In the genomic region with DNA sequence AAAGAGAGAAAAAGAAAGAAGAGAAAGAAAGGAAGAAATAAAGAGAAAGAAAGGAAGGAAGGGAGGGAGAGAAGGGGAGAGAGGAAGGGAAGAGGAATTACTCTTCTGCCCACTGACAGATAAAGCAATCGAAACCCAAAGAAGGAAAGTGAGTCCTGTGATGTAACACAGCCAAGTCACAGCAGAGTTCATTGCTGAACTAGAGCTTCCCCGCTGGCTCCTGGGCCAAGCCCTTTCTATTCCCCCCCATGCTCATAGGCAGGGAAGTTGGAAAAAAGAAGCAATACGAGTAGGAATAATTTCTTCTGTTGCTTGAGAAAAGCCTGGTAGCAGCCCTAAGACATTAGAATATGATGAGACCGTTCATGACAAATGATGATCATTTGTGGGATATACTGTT, we compare ENCODE assay signal across 17 cellular contexts.
DNase-seq lines count a peak whose midpoint lies in the region; ATAC-seq and TF ChIP-seq lines count a peak whose summit lies in the region.
"Had no signal": no experiment of that assay in that cellular context is flagged by ENCODE, and none has a peak within 500 bp of the region (broad histone marks: within the 10 kb centered on the region; RNA-seq: fewer than 3 reads in every experiment).

No MANE protein-coding gene starts in this region.

- H3K27ac ChIP-seq in CD4-positive, alpha-beta T cell (ENCODE audit: low read depth, low read length) = no peak overlapping the region
- H3K27ac ChIP-seq in skin epidermis (peak overlapping the region in 12 of 21 experiments; percentile 2 to 79 (median 35)), caudate nucleus (ENCODE audit: low read depth, low read length) (no peak overlapping the region)
- H3K27ac ChIP-seq: Peyer's patch had no signal

- intact Hi-C loops in CD4-positive, alpha-beta T cell (cut with DNase I, micrococcal nuclease) = loop anchor here (10.0 kb wide), 2 partner anchors 57 to 113 kb away; partner anchors contain the start of gene KLF13 (in 1 of the 2)

- H3K4me3 ChIP-seq in skin epidermis = no peak overlapping the region
- H3K4me3 ChIP-seq: HAP-1, lung, Peyer's patch had no signal

- CTCF ChIA-PET in CD4-positive, alpha-beta T cell (lab: Charles Lee) = interaction anchor here (0.5 kb wide), 1 partner anchor 9 kb away, joined by 3 read pairs; no protein-coding TSS in a partner anchor

- POLR2A ChIA-PET in CD4-positive, alpha-beta T cell (lab: Charles Lee) = interaction anchor here (1.8 kb wide), 1 partner anchor 114 kb away, joined by 7 read pairs; the partner anchor contains the start of gene KLF13

- no peaks in the 10 kb centered on the region for H3K27me3 ChIP-seq in CD4-positive, alpha-beta T cell (ENCODE audit: control insufficient read depth, insufficient read depth, low read length)
- H3K27me3 ChIP-seq: Peyer's patch had no signal

- H3K4me1 Mint-ChIP-seq in CD4-positive, alpha-beta T cell (ENCODE audit: low read depth) = peaks cover 36% of the 10 kb centered on the region
- H3K4me1 Mint-ChIP-seq in effector memory CD8-positive, alpha-beta T cell (ENCODE audit: low read depth in 2 of 2) = peaks cover 11 to 18% of the 10 kb centered on the region in 2 donors
- H3K4me1 Mint-ChIP-seq in HFFc6 (ENCODE audit: low read depth) = no peaks in the 10 kb centered on the region

- H3K9me3 ChIP-seq in CD4-positive, alpha-beta T cell (ENCODE audit: control insufficient read depth, low read length) = no peaks in the 10 kb centered on the region
- H3K9me3 ChIP-seq: HAP-1, Peyer's patch had no signal

- no peaks in the 10 kb centered on the region for H3K9me3 Mint-ChIP-seq in CD4-positive, alpha-beta T cell
- H3K9me3 Mint-ChIP-seq in effector memory CD8-positive, alpha-beta T cell = no peaks in the 10 kb centered on the region
- peaks cover 6% of the 10 kb centered on the region; the same call in 1 of the 2 replicates for H3K9me3 Mint-ChIP-seq in HFFc6
- H3K9me3 Mint-ChIP-seq: natural killer cell had no signal

- TF ChIP-seq CTCF in CD4-positive, alpha-beta T cell (IDR thresholded peaks at IDR 0.05) = no peak
- no peak for TF ChIP-seq CTCF in HFFc6 (IDR thresholded peaks at IDR 0.05)

- DNase-seq in CD4-positive, alpha-beta T cell = no peak
- DNase-seq in NOMO-1 (lab: John Stamatoyannopoulos, UW; ENCODE audit: unreplicated experiment in 2 of 2) = peak; percentile 66 to 75
- no peak for DNase-seq in effector memory CD8-positive, alpha-beta T cell
- no peak for DNase-seq in HFFc6
- no peak for DNase-seq in caudate nucleus (lab: John Stamatoyannopoulos, UW)
- DNase-seq: activated CD8-positive, alpha-beta memory T cell treated with anti-CD3 and anti-CD28 coated beads, Interleukin-2, amount 10 ng/mL, durations not matched to agents 7 days and 5 days; DMS 273 treated with DMSO at 0.1 percent for 48 hours; natural killer cell; NCI-H187 treated with DMSO at 0.1 percent for 48 hours; NCI-H524; stimulated activated CD4-positive, alpha-beta T cell treated with anti-CD3 and anti-CD28 coated beads, Interleukin-1b, Interleukin-23, amount 100 ng/mL, for 48 hours had no signal

- H3K36me3 Mint-ChIP-seq in CD4-positive, alpha-beta T cell (ENCODE audit: low read depth) = no peaks in the 10 kb centered on the region
- peaks cover 10% of the 10 kb centered on the region for H3K36me3 Mint-ChIP-seq in effector memory CD8-positive, alpha-beta T cell (ENCODE audit: insufficient read depth)
- peaks cover 9% of the 10 kb centered on the region; the same call in 1 of the 2 replicates for H3K36me3 Mint-ChIP-seq in HFFc6 (ENCODE audit: low read depth)
- H3K36me3 Mint-ChIP-seq: natural killer cell had no signal

- peak overlapping the region; percentile 7 for H3K4me3 Mint-ChIP-seq in CD4-positive, alpha-beta T cell
- no peak overlapping the region for H3K4me3 Mint-ChIP-seq in effector memory CD8-positive, alpha-beta T cell
- no peak overlapping the region for H3K4me3 Mint-ChIP-seq in HFFc6
- H3K4me3 Mint-ChIP-seq: activated CD8-positive, alpha-beta memory T cell treated with anti-CD3 and anti-CD28 coated beads, Interleukin-2, amount 10 ng/mL, durations not matched to agents 7 days and 5 days; B cell; natural killer cell had no signal

- no peak overlapping the region for H3K27ac Mint-ChIP-seq in CD4-positive, alpha-beta T cell
- peak overlapping the region; percentile 49 to 57 for H3K27ac Mint-ChIP-seq in effector memory CD8-positive, alpha-beta T cell
- no peak overlapping the region for H3K27ac Mint-ChIP-seq in HFFc6
- H3K27ac Mint-ChIP-seq: activated CD8-positive, alpha-beta memory T cell treated with anti-CD3 and anti-CD28 coated beads, Interleukin-2, amount 10 ng/mL, durations not matched to agents 7 days and 5 days; natural killer cell had no signal

- H3K27me3 Mint-ChIP-seq in CD4-positive, alpha-beta T cell = no peaks in the 10 kb centered on the region
- no peaks in the 10 kb centered on the region for H3K27me3 Mint-ChIP-seq in effector memory CD8-positive, alpha-beta T cell
- H3K27me3 Mint-ChIP-seq in HFFc6 (ENCODE audit: insufficient read depth) = peaks cover 24% of the 10 kb centered on the region
- H3K27me3 Mint-ChIP-seq: activated CD8-positive, alpha-beta memory T cell treated with anti-CD3 and anti-CD28 coated beads, Interleukin-2, amount 10 ng/mL, durations not matched to agents 7 days and 5 days; B cell had no signal

- no peak for ATAC-seq in CD4-positive, alpha-beta T cell (ENCODE audit: poor library complexity)
- ATAC-seq in effector memory CD8-positive, alpha-beta T cell (replicated peaks) = no peak
- ATAC-seq in HG03378 (IDR thresholded peaks at IDR 0.05; ENCODE audit: unreplicated experiment) = no peak
- ATAC-seq: activated CD8-positive, alpha-beta memory T cell treated with anti-CD3 and anti-CD28 coated beads, Interleukin-2, amount 10 ng/mL, durations not matched to agents 7 days and 5 days; natural killer cell had no signal

Comparison
In these comparisons a context has a peak if more than half of its experiments do, and no peak if none do; other contexts are left out.
1. DNase-seq: peak in NOMO-1 (2 of 2); none in CD4-positive, alpha-beta T cell (0 of 10), effector memory CD8-positive, alpha-beta T cell (0 of 3), HFFc6 (single experiment) and caudate nucleus (0 of 61).
2. H3K27ac ChIP-seq: peak in skin epidermis (12 of 21); none in CD4-positive, alpha-beta T cell (single experiment) and caudate nucleus (single experiment).
3. H3K27ac Mint-ChIP-seq: peak in effector memory CD8-positive, alpha-beta T cell (2 of 2); none in CD4-positive, alpha-beta T cell (single experiment) and HFFc6 (single experiment).